Comparison of ENCODE assay signal across 1 cellular context in the genomic region with DNA sequence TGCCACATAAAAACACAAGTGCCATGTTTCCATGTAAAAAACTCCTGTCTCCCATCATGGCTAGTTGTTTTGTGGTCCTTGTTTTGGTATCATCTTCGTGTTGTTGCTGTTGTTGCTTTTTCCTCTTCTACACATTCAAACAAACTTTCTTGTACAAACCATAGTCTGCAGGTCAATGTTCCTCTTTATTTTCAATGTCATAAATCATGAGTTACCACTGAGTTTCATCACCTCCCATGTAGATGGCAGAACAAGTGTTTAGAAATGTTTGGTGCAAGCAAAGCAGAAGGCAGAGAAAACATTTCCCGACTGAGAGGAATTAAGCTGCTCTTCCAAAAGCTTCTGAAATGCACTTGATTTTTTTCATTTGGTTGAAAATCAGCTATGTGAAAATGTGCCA.
A peak's percentile ranks its signal among the peaks of the same experiment; 100 is the strongest.
TF ChIP-seq lines count a peak whose summit lies in the region.

No MANE protein-coding gene starts in this region.

TF ChIP-seq in K562, 482 proteins besides CTCF, POLR2A, EP300 and RAD21 (continued from another document):
- TF ChIP-seq ZBTB40 (IDR thresholded peaks at IDR 0.05) = peak; percentile 74
- no peak for TF ChIP-seq ZBTB40 (CRISPR knock-in tag; IDR thresholded peaks at IDR 0.05)
- peak; percentile 25; the same call in 1 of the 2 replicates for TF ChIP-seq ATF3 (IDR thresholded peaks at IDR 0.05)
- TF ChIP-seq ATF3 (CRISPR knock-in tag; conservative IDR thresholded peaks at IDR 0.05) = no peak
